ENCODE assay signal across 26 cellular contexts in genomic region chr19:37995346-37995745, GRCh38.
"Had no signal": no experiment of that assay in that cellular context is flagged by ENCODE, and none has a peak within 500 bp of the region (broad histone marks: within the 10 kb centered on the region; RNA-seq: fewer than 3 reads in every experiment).

No MANE protein-coding gene starts in this region.

- H3K36me3 ChIP-seq: left lung, ovary, right atrium auricular region, suprapubic skin, transverse colon had no signal

- H3K4me3 Mint-ChIP-seq: activated CD4-positive, alpha-beta memory T cell treated with anti-CD3 and anti-CD28 coated beads, Interleukin-2, amount 10 ng/mL, durations not matched to agents 7 days and 5 days; activated naive CD8-positive, alpha-beta T cell treated with anti-CD3 and anti-CD28 coated beads, Interleukin-2, amount 50 U/mL, for 24 hours; brain; mesothelial cell of epicardium; natural killer cell treated with Interleukin-12 subunit alpha and Interleukin-12 subunit beta and Interleukin-15 and Interleukin-18, amount 100 ng/mL, for 72 hours; T-helper 1 cell treated with Interleukin-12 subunit alpha and Interleukin-12 subunit beta and Interleukin-4 antibody, amounts not matched to agents 30 μg/mL and 1 μg/mL, for 36 hours had no signal

- H3K9me3 ChIP-seq: esophagus muscularis mucosa, left lung, ovary, psoas muscle, right atrium auricular region, stomach, suprapubic skin, transverse colon had no signal

- H3K4me3 ChIP-seq: esophagus muscularis mucosa, hepatocyte, left lung, lung, ovary, psoas muscle, right atrium auricular region, stomach, suprapubic skin, transverse colon had no signal

- H3K4me2 ChIP-seq: hepatocyte had no signal

- H3K36me3 Mint-ChIP-seq: mesothelial cell of epicardium; natural killer cell treated with Interleukin-12 subunit alpha and Interleukin-12 subunit beta and Interleukin-15 and Interleukin-18, amount 100 ng/mL, for 72 hours had no signal

- DNase-seq: activated CD4-positive, alpha-beta memory T cell treated with anti-CD3 and anti-CD28 coated beads, Interleukin-2, amount 10 ng/mL, durations not matched to agents 7 days and 5 days; activated CD4-positive, alpha-beta T cell treated with anti-CD3 and anti-CD28 coated beads for 48 hours; activated gamma-delta T cell; activated naive CD4-positive, alpha-beta T cell treated with anti-CD3 and anti-CD28 coated beads, Interleukin-2, amount 50 U/mL, for 16 hours; activated naive CD8-positive, alpha-beta T cell treated with anti-CD3 and anti-CD28 coated beads, Interleukin-2, amount 50 U/mL, for 24 hours; caudate nucleus; dermis blood vessel endothelial cell; effector CD8-positive, alpha-beta T cell; glutamatergic neuron; kidney glomerular epithelial cell; left lung; ovary; psoas muscle; stimulated activated CD4-positive, alpha-beta T cell treated with anti-CD3 and anti-CD28 coated beads, Interleukin-4, amount 100 ng/mL, for 4 hours; stomach; T1000; transverse colon had no signal

- H3K27me3 ChIP-seq: esophagus muscularis mucosa, hepatocyte, left lung, ovary, right atrium auricular region, stomach, suprapubic skin, transverse colon had no signal

- H3K27ac ChIP-seq: esophagus muscularis mucosa, hepatocyte, left lung, ovary, psoas muscle, right atrium auricular region, stomach, suprapubic skin, transverse colon had no signal

- H3K9me3 Mint-ChIP-seq: activated CD4-positive, alpha-beta memory T cell treated with anti-CD3 and anti-CD28 coated beads, Interleukin-2, amount 10 ng/mL, durations not matched to agents 7 days and 5 days; activated naive CD8-positive, alpha-beta T cell treated with anti-CD3 and anti-CD28 coated beads, Interleukin-2, amount 50 U/mL, for 24 hours; brain; mesothelial cell of epicardium; natural killer cell treated with Interleukin-12 subunit alpha and Interleukin-12 subunit beta and Interleukin-15 and Interleukin-18, amount 100 ng/mL, for 72 hours; T-helper 1 cell treated with Interleukin-12 subunit alpha and Interleukin-12 subunit beta and Interleukin-4 antibody, amounts not matched to agents 30 μg/mL and 1 μg/mL, for 36 hours had no signal

- H2AFZ ChIP-seq: hepatocyte had no signal

- ATAC-seq: activated naive CD8-positive, alpha-beta T cell treated with anti-CD3 and anti-CD28 coated beads, Interleukin-2, amount 50 U/mL, for 24 hours; psoas muscle had no signal

- H3K4me1 Mint-ChIP-seq: activated CD4-positive, alpha-beta memory T cell treated with anti-CD3 and anti-CD28 coated beads, Interleukin-2, amount 10 ng/mL, durations not matched to agents 7 days and 5 days had no signal

- H3K27ac Mint-ChIP-seq: activated CD4-positive, alpha-beta memory T cell treated with anti-CD3 and anti-CD28 coated beads, Interleukin-2, amount 10 ng/mL, durations not matched to agents 7 days and 5 days; activated naive CD8-positive, alpha-beta T cell treated with anti-CD3 and anti-CD28 coated beads, Interleukin-2, amount 50 U/mL, for 24 hours; brain; mesothelial cell of epicardium; natural killer cell treated with Interleukin-12 subunit alpha and Interleukin-12 subunit beta and Interleukin-15 and Interleukin-18, amount 100 ng/mL, for 72 hours; T-helper 1 cell treated with Interleukin-12 subunit alpha and Interleukin-12 subunit beta and Interleukin-4 antibody, amounts not matched to agents 30 μg/mL and 1 μg/mL, for 36 hours had no signal

- H3K27me3 Mint-ChIP-seq: activated CD4-positive, alpha-beta memory T cell treated with anti-CD3 and anti-CD28 coated beads, Interleukin-2, amount 10 ng/mL, durations not matched to agents 7 days and 5 days; activated naive CD8-positive, alpha-beta T cell treated with anti-CD3 and anti-CD28 coated beads, Interleukin-2, amount 50 U/mL, for 24 hours; brain; natural killer cell treated with Interleukin-12 subunit alpha and Interleukin-12 subunit beta and Interleukin-15 and Interleukin-18, amount 100 ng/mL, for 72 hours had no signal
